In genomic region chr18:76490701-76491171, GRCh38 we compare ENCODE assay signal across 1 cellular context.
TF ChIP-seq lines count a peak whose summit lies in the region.

No MANE protein-coding gene starts in this region.

TF ChIP-seq in HepG2, 621 proteins besides CTCF, POLR2A, EP300 and RAD21 (continued from another document):
- TF ChIP-seq ZNF280D (CRISPR knock-in tag; IDR thresholded peaks at IDR 0.05) (no peak), ASH2L (IDR thresholded peaks at IDR 0.05; ENCODE audit: insufficient read length, low read depth, low read length) (peak; percentile 65), CCDC6 (CRISPR knock-in tag; IDR thresholded peaks at IDR 0.05) (0 out of 2 replicates have a peak, but pooled peaks have one; percentile 22), TFAP4 (IDR thresholded peaks at IDR 0.05; ENCODE audit: borderline replicate concordance, low read depth) (peak; percentile 18; the same call in 1 of the 2 replicates), SP5 (CRISPR knock-in tag; IDR thresholded peaks at IDR 0.05; ENCODE audit: borderline replicate concordance, low read depth) (0 out of 2 replicates have a peak, but pooled peaks have one; percentile 32), HNRNPLL (IDR thresholded peaks at IDR 0.05; ENCODE audit: low read depth, low read length, poor library complexity, severe bottlenecking) (peak; percentile 38), ZNF746 (CRISPR knock-in tag; IDR thresholded peaks at IDR 0.05) (0 out of 2 replicates have a peak, but pooled peaks have one; percentile 32), ZSCAN12 (CRISPR knock-in tag; IDR thresholded peaks at IDR 0.05) (no peak), POLR2G (IDR thresholded peaks at IDR 0.05; ENCODE audit: low read depth, low read length) (peak; percentile 32; the same call in 1 of the 2 replicates), ZNF441 (CRISPR knock-in tag; IDR thresholded peaks at IDR 0.05; ENCODE audit: borderline replicate concordance) (no peak), RBFOX2 (IDR thresholded peaks at IDR 0.05; ENCODE audit: low read depth, low read length) (peak; percentile 50; the same call in 1 of the 2 replicates), SIX4 (CRISPR knock-in tag; IDR thresholded peaks at IDR 0.05) (no peak)
